In genomic region chr10:5283305-5284158, GRCh38 we compare ENCODE assay signal across 8 cellular contexts.
DNase-seq lines count a peak whose midpoint lies in the region; ATAC-seq, FAIRE-seq and TF ChIP-seq lines count a peak whose summit lies in the region.

No MANE protein-coding gene starts in this region.

- H4K8ac ChIP-seq in H1 (ENCODE audit: extremely low read depth, insufficient read depth, low read length), result no peak overlapping the region

- H2AK5ac ChIP-seq in H1 (ENCODE audit: low read depth, low read length), result peak overlapping the region; percentile 95; the same call in 1 of the 2 replicates

- peak; percentile 25 to 54 for DNase-seq in NCI-H2081 (lab: John Stamatoyannopoulos, UW)
- no peak for DNase-seq in NCI-H2081 treated with DMSO at 0.1 percent for 48 hours (lab: John Stamatoyannopoulos, UW)
- DNase-seq in NCI-H146 treated with DMSO at 0.1 percent for 48 hours (lab: John Stamatoyannopoulos, UW; ENCODE audit: unreplicated experiment), result peak; percentile 77
- peak; percentile 16 to 62 for DNase-seq in activated CD4-positive, alpha-beta T cell treated with anti-CD3 and anti-CD28 coated beads for 4 hours
- peak in 1 of 2 experiments; percentile 72 for DNase-seq in H1 (ENCODE audit: low read depth in 1 of 2, low spot score in 2 of 2)
- peak; percentile 72 for DNase-seq in mucosa of gallbladder (ENCODE audit: low spot score)
- DNase-seq in type B pancreatic cell (ENCODE audit: extremely low spot score, unreplicated experiment), result no peak

- TF ChIP-seq CTCF in H1 (IDR thresholded peaks at IDR 0.05; ENCODE audit: control extremely low read depth in 1 of 3, insufficient read depth in 1 of 3, low read depth in 1 of 3, low read length in 3 of 3) (peak; percentile 74 to 81 (median 81)), type B pancreatic cell (conservative IDR thresholded peaks at IDR 0.05) (peak; percentile 71)

- H2BK12ac ChIP-seq in H1 (ENCODE audit: low read depth, low read length), result peak overlapping the region; percentile 29

- TF ChIP-seq EP300 in H1 (IDR thresholded peaks at IDR 0.05; ENCODE audit: borderline replicate concordance in 1 of 2, low read depth in 2 of 2, low read length in 2 of 2), result no peak

- peak overlapping the region; percentile 56; the same call in 1 of the 2 replicates for H2BK20ac ChIP-seq in H1 (ENCODE audit: low read length)

- peak overlapping the region; percentile 74 for H2BK5ac ChIP-seq in H1 (ENCODE audit: low read depth, low read length)

- H3K27ac Mint-ChIP-seq in type B pancreatic cell, result no peak overlapping the region

- H3K79me1 ChIP-seq in H1 (ENCODE audit: low read depth, low read length), result no peaks in the 10 kb centered on the region

- ATAC-seq in HG02623 (IDR thresholded peaks at IDR 0.05; ENCODE audit: unreplicated experiment), result peak; percentile 88

- no peaks in the 10 kb centered on the region for H4K20me1 ChIP-seq in H1 (replicated peaks in 1 of 2; ENCODE audit: control insufficient read depth in 1 of 2, insufficient read depth in 2 of 2, low read length in 2 of 2)

- WGBS in H1 (ENCODE audit: extremely low coverage in 1 of 2, insufficient coverage in 1 of 2, insufficient read length in 1 of 2, insufficient replicate concordance in 2 of 2, low coverage in 1 of 2, low lambda C conversion rate in 2 of 2, missing lambda C conversion rate in 1 of 2), 2 experiments, result 74% methylated on average over 14 of the region's 14 CpGs; no CpG with 5 or more reads in 1 of the 2 experiments

- H2BK120ac ChIP-seq in H1 (replicated peaks; ENCODE audit: low read depth, low read length), result no peak overlapping the region

- no peaks in the 10 kb centered on the region for H3K4me1 Mint-ChIP-seq in type B pancreatic cell (ENCODE audit: unreplicated experiment)

- no peak overlapping the region for H3K56ac ChIP-seq in H1 (replicated peaks; ENCODE audit: insufficient read length, low read depth, low read length)

- TF ChIP-seq RAD21 in H1 (IDR thresholded peaks at IDR 0.05 in 1 of 2, conservative IDR thresholded peaks at IDR 0.05 in 1 of 2; ENCODE audit: low read depth in 2 of 2, low read length in 2 of 2), result peak; percentile 75 to 81

- peak overlapping the region; percentile 90 for H2AFZ ChIP-seq in H1 (ENCODE audit: low read length)

- no peak for TF ChIP-seq POLR2A in H1 (IDR thresholded peaks at IDR 0.05; ENCODE audit: control extremely low read depth in 1 of 2, low read depth in 2 of 2, low read length in 2 of 2)

- H3K14ac ChIP-seq in H1 (ENCODE audit: insufficient read length), result no peak overlapping the region

- no peaks in the 10 kb centered on the region for H3K36me3 ChIP-seq in H1 (ENCODE audit: control insufficient read depth in 2 of 4, insufficient read depth in 4 of 4, low read length in 3 of 4)

- CTCF ChIA-PET in H1 (lab: Charles Lee; ENCODE audit: partially characterized antibody), result interaction anchor here (0.5 to 3.7 kb wide), 34 partner anchors 9 to 480 kb away, joined by 3 to 32 read pairs (median 4); partner anchors contain the start of gene AKR1C3

- no peak overlapping the region for H3K27ac ChIP-seq in H1 (ENCODE audit: low read depth, low read length)

- H3K4ac ChIP-seq in H1 (replicated peaks; ENCODE audit: insufficient read length, low read depth, low read length), result no peak overlapping the region

- peak overlapping the region; percentile 90; the same call in 1 of the 2 replicates for H2BK15ac ChIP-seq in H1 (ENCODE audit: low read length)

- H3K4me3 Mint-ChIP-seq in type B pancreatic cell, result no peak overlapping the region

- peaks cover 0 to 11% (median 1%) of the 10 kb centered on the region in 4 experiments; a peak in 3 of 7 replicates for H3K4me1 ChIP-seq in H1 (replicated peaks in 1 of 4; ENCODE audit: control insufficient read depth in 3 of 4, insufficient read depth in 4 of 4, low read length in 3 of 4)

- no peak overlapping the region for H3K4me3 ChIP-seq in H1 (ENCODE audit: extremely low read depth in 1 of 4, insufficient read depth in 2 of 4, low read depth in 3 of 4, low read length in 4 of 4)

- no peak overlapping the region for H3K23ac ChIP-seq in H1 (ENCODE audit: insufficient read length)

- POLR2A ChIA-PET in H1 (lab: Charles Lee; ENCODE audit: partially characterized antibody), result no interaction called here

- H3K36me3 Mint-ChIP-seq in type B pancreatic cell, result no peaks in the 10 kb centered on the region

- peak overlapping the region; percentile 71 for H4K91ac ChIP-seq in H1 (replicated peaks; ENCODE audit: insufficient read length, low read length)

- no peak overlapping the region for H3K4me2 ChIP-seq in H1 (ENCODE audit: insufficient read depth in 1 of 2, low read depth in 2 of 2, low read length in 2 of 2)

- no peaks in the 10 kb centered on the region for H3K79me2 ChIP-seq in H1 (ENCODE audit: control insufficient read depth in 1 of 2, insufficient read depth in 2 of 2, low read length in 2 of 2)

- no peaks in the 10 kb centered on the region for H3K23me2 ChIP-seq in H1 (ENCODE audit: low read depth, low read length)

- H3K9me3 ChIP-seq in H1 (ENCODE audit: insufficient read depth in 2 of 2, low read depth in 1 of 2, low read length in 1 of 2), result no peaks in the 10 kb centered on the region

- H4K5ac ChIP-seq in H1 (ENCODE audit: insufficient read length, low read depth, low read length), result no peak overlapping the region

- no peaks in the 10 kb centered on the region for H3K9me3 Mint-ChIP-seq in type B pancreatic cell

- peak; percentile 39 for FAIRE-seq in H1 (lab: Jason Lieb, UNC)

- no peaks in the 10 kb centered on the region for H3K27me3 ChIP-seq in H1 (replicated peaks in 1 of 4; ENCODE audit: control insufficient read depth in 3 of 4, extremely low read depth in 1 of 4, insufficient read depth in 3 of 4, low read length in 3 of 4)

- no peak overlapping the region for H3K18ac ChIP-seq in H1 (ENCODE audit: extremely low read depth, low read length)

- peaks cover 15% of the 10 kb centered on the region for H3K27me3 Mint-ChIP-seq in type B pancreatic cell

- H3K9ac ChIP-seq in H1 (replicated peaks in 1 of 4; ENCODE audit: extremely low read depth in 1 of 4, low read depth in 3 of 4, low read length in 3 of 4), result no peak overlapping the region

TF ChIP-seq in H1, 55 proteins besides CTCF, POLR2A, EP300 and RAD21:
- no peak for TF ChIP-seq PHF8 (conservative IDR thresholded peaks at IDR 0.05; ENCODE audit: low read depth, low read length)
- TF ChIP-seq KDM1A (IDR thresholded peaks at IDR 0.05; ENCODE audit: borderline replicate concordance, low read length), result no peak
- TF ChIP-seq CHD1 (IDR thresholded peaks at IDR 0.05; ENCODE audit: low read depth, low read length), result no peak
- no peak for TF ChIP-seq HDAC6 (IDR thresholded peaks at IDR 0.05; ENCODE audit: low read depth, low read length)
- no peak for TF ChIP-seq TCF12 (IDR thresholded peaks at IDR 0.05; ENCODE audit: low read depth, low read length)
- TF ChIP-seq SP2 (IDR thresholded peaks at IDR 0.05; ENCODE audit: low read length), result no peak
- no peak for TF ChIP-seq CBX8 (IDR thresholded peaks at IDR 0.05; ENCODE audit: borderline replicate concordance, low read depth, low read length)
- no peak for TF ChIP-seq KDM5A (IDR thresholded peaks at IDR 0.05; ENCODE audit: low read length)
- no peak for TF ChIP-seq SUZ12 (IDR thresholded peaks at IDR 0.05; ENCODE audit: low read length)
- no peak for TF ChIP-seq TAF7 (optimal IDR thresholded peaks at IDR 0.05; ENCODE audit: borderline replicate concordance, low read depth, low read length)
- no peak for TF ChIP-seq SP1 (IDR thresholded peaks at IDR 0.05; ENCODE audit: low read depth, low read length)
- TF ChIP-seq CTBP2 (IDR thresholded peaks at IDR 0.05; ENCODE audit: borderline replicate concordance, insufficient read depth, insufficient read length, low read length), result no peak
- TF ChIP-seq GABPA (IDR thresholded peaks at IDR 0.05; ENCODE audit: borderline replicate concordance, insufficient read depth, low read length), result no peak
- TF ChIP-seq JUN (IDR thresholded peaks at IDR 0.05; ENCODE audit: low read depth, low read length), result no peak

Comparison
In these comparisons a context has a peak if more than half of its experiments do, and no peak if none do; other contexts are left out.
1. DNase-seq: peak in NCI-H2081 (2 of 2), NCI-H146 treated with DMSO at 0.1 percent for 48 hours (single experiment), activated CD4-positive, alpha-beta T cell treated with anti-CD3 and anti-CD28 coated beads for 4 hours (2 of 2) and mucosa of gallbladder (single experiment); none in NCI-H2081 treated with DMSO at 0.1 percent for 48 hours (single experiment) and type B pancreatic cell (single experiment).